Comparison of ENCODE assay signal across 1 cellular context in the genomic region with DNA sequence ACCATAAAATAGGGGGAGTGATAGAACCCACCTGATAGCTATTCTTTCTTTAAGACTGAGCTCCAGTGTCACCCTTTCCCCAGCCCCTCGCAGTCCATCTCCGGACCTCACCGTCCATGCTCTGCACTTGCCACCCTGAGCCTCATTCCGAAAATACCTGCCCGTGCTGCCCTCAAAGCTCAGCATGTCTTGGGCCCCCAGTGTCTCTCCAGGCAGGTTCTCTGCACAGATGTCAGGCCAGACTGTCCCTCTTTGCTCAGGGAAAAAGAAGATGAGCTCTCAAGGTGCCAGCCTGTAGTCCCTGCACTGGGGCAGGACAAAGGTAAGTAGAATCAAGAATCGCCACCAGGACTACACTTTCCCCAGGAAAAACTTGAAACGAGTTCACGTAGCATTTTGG.
TF ChIP-seq lines count a peak whose summit lies in the region.

No MANE protein-coding gene starts in this region.

TF ChIP-seq in WTC11, 78 proteins besides CTCF, POLR2A, EP300 and RAD21 (continued from another document):
- TF ChIP-seq, protein P1, sequence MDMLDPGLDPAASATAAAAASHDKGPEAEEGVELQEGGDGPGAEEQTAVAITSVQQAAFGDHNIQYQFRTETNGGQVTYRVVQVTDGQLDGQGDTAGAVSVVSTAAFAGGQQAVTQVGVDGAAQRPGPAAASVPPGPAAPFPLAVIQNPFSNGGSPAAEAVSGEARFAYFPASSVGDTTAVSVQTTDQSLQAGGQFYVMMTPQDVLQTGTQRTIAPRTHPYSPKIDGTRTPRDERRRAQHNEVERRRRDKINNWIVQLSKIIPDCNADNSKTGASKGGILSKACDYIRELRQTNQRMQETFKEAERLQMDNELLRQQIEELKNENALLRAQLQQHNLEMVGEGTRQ (CRISPR knock-in tag; IDR thresholded peaks at IDR 0.05), result no peak
- no peak for TF ChIP-seq NR2C2 (CRISPR knock-in tag; IDR thresholded peaks at IDR 0.05)
- TF ChIP-seq ELF4 (CRISPR knock-in tag; IDR thresholded peaks at IDR 0.05; ENCODE audit: low read depth), result no peak
